In genomic region chr13:110509971-110510786, GRCh38 we compare ENCODE assay signal across 9 cellular contexts. TPM values are rescaled to one million over a fixed set of nuclear protein-coding genes. Genes with fewer than 3 reads are reported as not detected.
A peak's percentile ranks its signal among the peaks of the same experiment; 100 is the strongest.
DNase-seq lines count a peak whose midpoint lies in the region; ATAC-seq, FAIRE-seq and TF ChIP-seq lines count a peak whose summit lies in the region.
"Had no signal": no experiment of that assay in that cellular context is flagged by ENCODE, and none has a peak within 500 bp of the region (broad histone marks: within the 10 kb centered on the region; RNA-seq: fewer than 3 reads in every experiment).

No MANE protein-coding gene starts in this region.

- no peak overlapping the region for H3K4me3 ChIP-seq in muscle layer of colon (ENCODE audit: low read depth in 1 of 2, low read length in 2 of 2)
- no peak overlapping the region for H3K4me3 ChIP-seq in aorta (ENCODE audit: low read length in 2 of 2)
- no peak overlapping the region for H3K4me3 ChIP-seq in small intestine (ENCODE audit: low read depth in 1 of 2, low read length in 2 of 2)

- H3K36me3 ChIP-seq in muscle layer of colon (ENCODE audit: insufficient read depth, low read length) (peaks cover 65% of the 10 kb centered on the region), aorta (ENCODE audit: control insufficient read depth in 1 of 2, insufficient read depth in 2 of 2, low read length in 1 of 2) (peaks cover 3 to 8% of the 10 kb centered on the region in 2 donors), small intestine (ENCODE audit: control insufficient read depth in 2 of 2, insufficient read depth in 2 of 2, low read length in 2 of 2) (peaks cover 2 to 8% of the 10 kb centered on the region in 2 donors)

- intact Hi-C loops in aorta (cut with DNase I), result loop anchor here in 1 of 2 donors (5.0 kb wide), 1 partner anchor 52 kb away; the partner anchor contains the start of gene RAB20

- ATAC-seq in GM18505 (IDR thresholded peaks at IDR 0.05; ENCODE audit: unreplicated experiment), result peak; percentile 76
- ATAC-seq in HG03025 (IDR thresholded peaks at IDR 0.05; ENCODE audit: low FRiP score, unreplicated experiment), result peak; percentile 62
- no peak for ATAC-seq in aorta (ENCODE audit: low FRiP score)
- no peak for ATAC-seq in GM19324 (IDR thresholded peaks at IDR 0.05; ENCODE audit: low FRiP score, unreplicated experiment)
- no peak for ATAC-seq in GM19455 (IDR thresholded peaks at IDR 0.05; ENCODE audit: unreplicated experiment)
- ATAC-seq: natural killer cell treated with Interleukin-12 subunit alpha and Interleukin-12 subunit beta and Interleukin-15 and Interleukin-18, amount 100 ng/mL, for 72 hours had no signal

- H3K4me1 ChIP-seq in muscle layer of colon (ENCODE audit: insufficient read depth, low read length) (peaks cover 31% of the 10 kb centered on the region), aorta (ENCODE audit: control insufficient read depth in 1 of 2, insufficient read depth in 2 of 2, low read length in 2 of 2) (peaks cover 0 to 1% of the 10 kb centered on the region in 2 donors), small intestine (ENCODE audit: control insufficient read depth in 2 of 2, insufficient read depth in 1 of 2, low read depth in 1 of 2, low read length in 1 of 2) (peaks cover 3 to 4% of the 10 kb centered on the region in 2 donors)

- 35 to 43% methylated on average over 16 to 18 of the region's 18 CpGs for WGBS in aorta, 2 donors
- WGBS in small intestine, 3 donors, result 56 to 64% (median 58%) methylated on average over 18 of the region's 18 CpGs

- peak; percentile 46 for DNase-seq in SW480 (ENCODE audit: low spot score)
- no peak for DNase-seq in aorta
- DNase-seq in small intestine, result no peak

- H3K27me3 ChIP-seq in muscle layer of colon (ENCODE audit: control insufficient read depth in 1 of 2, insufficient read depth in 2 of 2, low read length in 2 of 2) (no peaks in the 10 kb centered on the region), aorta (ENCODE audit: control insufficient read depth in 1 of 2, insufficient read depth in 2 of 2, low read length in 1 of 2) (no peaks in the 10 kb centered on the region), small intestine (ENCODE audit: control insufficient read depth in 2 of 2, insufficient read depth in 2 of 2, low read length in 2 of 2) (no peaks in the 10 kb centered on the region)

- no peak for FAIRE-seq in small intestine (lab: Jason Lieb, UNC)

- H3K9me3 ChIP-seq in muscle layer of colon (ENCODE audit: low read length), result no peaks in the 10 kb centered on the region
- H3K9me3 ChIP-seq in aorta (ENCODE audit: control insufficient read depth, low read length), result no peaks in the 10 kb centered on the region
- H3K9me3 ChIP-seq in small intestine (ENCODE audit: control insufficient read depth, low read depth), result no peaks in the 10 kb centered on the region

- no peak for TF ChIP-seq POLR2A in GM18505 (IDR thresholded peaks at IDR 0.05; ENCODE audit: borderline replicate concordance, extremely low read depth, insufficient read depth, insufficient read length)

- H3K27ac ChIP-seq in muscle layer of colon (ENCODE audit: low read depth, low read length) (peak overlapping the region; percentile 74), aorta (ENCODE audit: low read depth in 1 of 2, low read length in 2 of 2) (peak overlapping the region in 1 of 2 donors; percentile 3), small intestine (ENCODE audit: low read depth in 1 of 2, low read length in 1 of 2) (peak overlapping the region in 1 of 2 donors; percentile 13)

- no peak overlapping the region for H3K9ac ChIP-seq in muscle layer of colon (ENCODE audit: low read length)

RNA-seq across cellular contexts. Expression of gene RAB20, which starts 51.3 kb away (rescaled TPM):
- 10 to 100 TPM; 18.8 to 22.4 TPM for total RNA-seq in aorta
- 10 to 100 TPM; 12.9 to 16.2 TPM for polyA plus RNA-seq in aorta
- polyA plus RNA-seq in small intestine, result 10 to 100 TPM; 39.1 to 63.0 (median 56.4) TPM

Comparison
In these comparisons a context has a peak if more than half of its experiments do, and no peak if none do; other contexts are left out.
1. ATAC-seq: peak in GM18505 (single experiment) and HG03025 (single experiment); none in aorta (single experiment), GM19324 (single experiment) and GM19455 (single experiment).